In the genomic region with DNA sequence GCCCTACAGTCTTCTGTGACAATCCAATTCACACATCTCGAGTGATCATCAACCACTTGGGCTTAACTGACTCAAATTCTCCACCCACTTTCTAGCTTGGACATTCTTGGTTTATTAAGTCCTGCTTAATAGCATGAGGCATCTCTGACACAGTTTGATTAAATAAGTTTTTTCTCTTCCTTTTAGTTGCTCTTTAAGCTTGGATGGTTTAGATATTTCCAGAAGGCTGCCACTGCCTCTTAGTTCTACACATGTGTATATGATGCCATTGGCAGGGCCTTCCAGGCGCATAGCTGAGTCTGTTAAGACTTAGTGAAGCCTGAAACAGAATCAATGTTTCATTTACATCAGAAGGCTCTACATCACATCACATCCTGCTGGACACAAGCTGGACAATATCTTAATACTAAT, we compare ENCODE assay signal across 26 cellular contexts. TPM values are rescaled to one million over a fixed set of nuclear protein-coding genes. Genes with fewer than 3 reads are reported as not detected.
DNase-seq lines count a peak whose midpoint lies in the region; ATAC-seq and TF ChIP-seq lines count a peak whose summit lies in the region.
"Had no signal": no experiment of that assay in that cellular context is flagged by ENCODE, and none has a peak within 500 bp of the region (broad histone marks: within the 10 kb centered on the region; RNA-seq: fewer than 3 reads in every experiment).

No MANE protein-coding gene starts in this region.

- H3K4me2 ChIP-seq in smooth muscle cell: peak overlapping the region; percentile 47

- no peaks in the 10 kb centered on the region for H3K27me3 ChIP-seq in smooth muscle cell (ENCODE audit: low read depth)
- H3K27me3 ChIP-seq: esophagus muscularis mucosa, suprapubic skin had no signal

- H3K4me3 Mint-ChIP-seq in HFFc6: peak overlapping the region; percentile 63
- H3K4me3 Mint-ChIP-seq: activated CD4-positive, alpha-beta memory T cell treated with anti-CD3 and anti-CD28 coated beads, Interleukin-2, amount 10 ng/mL, durations not matched to agents 7 days and 5 days; neural crest cell; stimulated activated memory B cell treated with anti-CD40 and anti-IgM and Interleukin-4, amounts not matched to agents 10 μg/mL and 1 μg/mL and 100 μg/mL, for 72 hours; T-cell had no signal

- TF ChIP-seq CTCF in HFFc6 (IDR thresholded peaks at IDR 0.05) (no peak), fibroblast of the aortic adventitia (IDR thresholded peaks at IDR 0.05; ENCODE audit: insufficient read depth, low read length) (no peak), smooth muscle cell (IDR thresholded peaks at IDR 0.05; ENCODE audit: borderline replicate concordance, insufficient read depth, poor library complexity, severe bottlenecking) (no peak)

- H3K79me2 ChIP-seq in smooth muscle cell (ENCODE audit: low read depth): no peaks in the 10 kb centered on the region

- peak overlapping the region; percentile 61 for H2AFZ ChIP-seq in smooth muscle cell (ENCODE audit: low read depth)

- H3K9me3 ChIP-seq in smooth muscle cell (replicated peaks; ENCODE audit: low read depth): no peaks in the 10 kb centered on the region
- H3K9me3 ChIP-seq: esophagus muscularis mucosa, lower lobe of right lung, suprapubic skin had no signal

- H3K4me3 ChIP-seq in fibroblast of the aortic adventitia (ENCODE audit: low read depth, low read length) (no peak overlapping the region), smooth muscle cell (no peak overlapping the region)
- H3K4me3 ChIP-seq: coronary artery, esophagus muscularis mucosa, lower lobe of right lung, suprapubic skin had no signal

- DNase-seq in HFFc6 (peak; percentile 14), amniotic epithelial cell (ENCODE audit: low read depth) (peak; percentile 20), fibroblast of the aortic adventitia (ENCODE audit: low read depth) (peak; percentile 53), smooth muscle cell (lab: John Stamatoyannopoulos, UW; ENCODE audit: unreplicated experiment) (no peak), DMS79 treated with DMSO at 0.1 percent for 48 hours (lab: John Stamatoyannopoulos, UW) (no peak), iPS-NIHi11 (ENCODE audit: low spot score) (no peak)
- DNase-seq: activated CD4-positive, alpha-beta memory T cell treated with anti-CD3 and anti-CD28 coated beads, Interleukin-2, amount 10 ng/mL, durations not matched to agents 7 days and 5 days; activated effector memory CD4-positive, alpha-beta T cell treated with Interleukin-2 at 50 U/mL for 16 hours; KBM-7; lower lobe of right lung; NCI-H1417 treated with DMSO at 0.1 percent for 48 hours; NCI-H2081 treated with DMSO at 0.1 percent for 48 hours; NCI-H446 treated with DMSO at 0.1 percent for 48 hours; SHP77 treated with DMSO at 0.1 percent for 48 hours; stimulated activated CD4-positive, alpha-beta T cell treated with anti-CD3 and anti-CD28 coated beads, Interleukin-2, amount 100 ng/mL, for 48 hours; T-cell had no signal

- H3K27me3 Mint-ChIP-seq in HFFc6 (ENCODE audit: insufficient read depth): peaks cover 2% of the 10 kb centered on the region; the same call in 1 of the 2 replicates
- H3K27me3 Mint-ChIP-seq: activated CD4-positive, alpha-beta memory T cell treated with anti-CD3 and anti-CD28 coated beads, Interleukin-2, amount 10 ng/mL, durations not matched to agents 7 days and 5 days; progenitor cell of endocrine pancreas; stimulated activated memory B cell treated with anti-CD40 and anti-IgM and Interleukin-4, amounts not matched to agents 10 μg/mL and 1 μg/mL and 100 μg/mL, for 72 hours had no signal

- peak overlapping the region; percentile 59 for H3K27ac ChIP-seq in smooth muscle cell (ENCODE audit: low read depth)
- H3K27ac ChIP-seq: C4-2B, coronary artery, esophagus muscularis mucosa, lower lobe of right lung, suprapubic skin had no signal

- 58% methylated on average over 2 of the region's 2 CpGs for WGBS in smooth muscle cell (ENCODE audit: low lambda C conversion rate)

- peaks cover 6% of the 10 kb centered on the region for H3K4me1 ChIP-seq in smooth muscle cell (ENCODE audit: low read depth)
- H3K4me1 ChIP-seq: suprapubic skin had no signal

- H3K4me1 Mint-ChIP-seq in HFFc6 (ENCODE audit: low read depth): no peaks in the 10 kb centered on the region
- H3K4me1 Mint-ChIP-seq: activated CD4-positive, alpha-beta memory T cell treated with anti-CD3 and anti-CD28 coated beads, Interleukin-2, amount 10 ng/mL, durations not matched to agents 7 days and 5 days; stimulated activated memory B cell treated with anti-CD40 and anti-IgM and Interleukin-4, amounts not matched to agents 10 μg/mL and 1 μg/mL and 100 μg/mL, for 72 hours; T-cell had no signal

- H3K9me3 Mint-ChIP-seq in HFFc6: peaks cover 4% of the 10 kb centered on the region; the same call in 1 of the 2 replicates
- H3K9me3 Mint-ChIP-seq: activated CD4-positive, alpha-beta memory T cell treated with anti-CD3 and anti-CD28 coated beads, Interleukin-2, amount 10 ng/mL, durations not matched to agents 7 days and 5 days; neural crest cell; stimulated activated memory B cell treated with anti-CD40 and anti-IgM and Interleukin-4, amounts not matched to agents 10 μg/mL and 1 μg/mL and 100 μg/mL, for 72 hours; T-cell had no signal

- peak overlapping the region; percentile 82 for H3K27ac Mint-ChIP-seq in HFFc6
- H3K27ac Mint-ChIP-seq: activated CD4-positive, alpha-beta memory T cell treated with anti-CD3 and anti-CD28 coated beads, Interleukin-2, amount 10 ng/mL, durations not matched to agents 7 days and 5 days; progenitor cell of endocrine pancreas; stimulated activated memory B cell treated with anti-CD40 and anti-IgM and Interleukin-4, amounts not matched to agents 10 μg/mL and 1 μg/mL and 100 μg/mL, for 72 hours; T-cell had no signal

- no peaks in the 10 kb centered on the region for H3K36me3 ChIP-seq in smooth muscle cell (ENCODE audit: low read depth)
- H3K36me3 ChIP-seq: esophagus muscularis mucosa, lower lobe of right lung, suprapubic skin had no signal

- H3K9ac ChIP-seq in smooth muscle cell (ENCODE audit: low read depth): no peak overlapping the region

- ATAC-seq in GM21576 (IDR thresholded peaks at IDR 0.05; ENCODE audit: unreplicated experiment): no peak
- ATAC-seq: activated CD4-positive, CD25-positive, alpha-beta regulatory T cell treated with anti-CD3 and anti-CD28 coated beads, Interleukin-2, amount 50 U/mL, for 24 hours; stimulated activated memory B cell treated with anti-CD40 and anti-IgM and Interleukin-4, amounts not matched to agents 10 μg/mL and 1 μg/mL and 100 μg/mL, for 72 hours; T-cell had no signal

- peaks cover 28% of the 10 kb centered on the region for H3K36me3 Mint-ChIP-seq in HFFc6 (ENCODE audit: low read depth)
- H3K36me3 Mint-ChIP-seq: stimulated activated memory B cell treated with anti-CD40 and anti-IgM and Interleukin-4, amounts not matched to agents 10 μg/mL and 1 μg/mL and 100 μg/mL, for 72 hours; T-cell had no signal

- H3F3A ChIP-seq in smooth muscle cell (ENCODE audit: low read depth): no peaks in the 10 kb centered on the region

- H4K20me1 ChIP-seq in smooth muscle cell (ENCODE audit: low read depth): no peaks in the 10 kb centered on the region

RNA-seq across cellular contexts. Expression of gene VEPH1, which starts 24.3 kb away (rescaled TPM):
- total RNA-seq in HFFc6 (2021; fragmentation: NEBNext Ultra II Directional; extraction: Animal tissue kit (Norgen Biotek cat#: 25700)): 10 to 100 TPM; 33.3 to 72.7 (median 63.8) TPM
- total RNA-seq in fibroblast of the aortic adventitia (ENCODE audit: low replicate concordance): 27.4 and 152 TPM in 2 replicates
- total RNA-seq in smooth muscle cell: 0.58 and 5.0 TPM in 2 replicates
- 0.92 and 3.0 TPM in 2 replicates for polyA plus RNA-seq in smooth muscle cell
- total RNA-seq: activated CD4-positive, alpha-beta memory T cell treated with anti-CD3 and anti-CD28 coated beads, Interleukin-2, amount 10 ng/mL, durations not matched to agents 7 days and 5 days; OCI-LY7 had no signal

Comparison
In these comparisons a context has a peak if more than half of its experiments do, and no peak if none do; other contexts are left out.
1. DNase-seq: peak in HFFc6 (single experiment), amniotic epithelial cell (single experiment) and fibroblast of the aortic adventitia (single experiment); none in smooth muscle cell (single experiment), DMS79 treated with DMSO at 0.1 percent for 48 hours (single experiment) and iPS-NIHi11 (single experiment).